In genomic region chr13:27911499-27911898, GRCh38 we compare ENCODE assay signal across 31 cellular contexts. TPM values are rescaled to one million over a fixed set of nuclear protein-coding genes. Genes with fewer than 3 reads are reported as not detected.
"Had no signal": no experiment of that assay in that cellular context is flagged by ENCODE, and none has a peak within 500 bp of the region (broad histone marks: within the 10 kb centered on the region; RNA-seq: fewer than 3 reads in every experiment).

No MANE protein-coding gene starts in this region.

- ATAC-seq: activated CD8-positive, alpha-beta memory T cell treated with anti-CD3 and anti-CD28 coated beads, Interleukin-2, amount 10 ng/mL, durations not matched to agents 7 days and 5 days; activated CD8-positive, alpha-beta T cell treated with anti-CD3 and anti-CD28 coated beads, Interleukin-2, amount 10 ng/mL, durations not matched to agents 7 days and 5 days; activated naive CD8-positive, alpha-beta T cell treated with anti-CD3 and anti-CD28 coated beads, Interleukin-2, amount 50 U/mL, for 24 hours had no signal

- H3K4me3 ChIP-seq: ascending aorta, breast epithelium had no signal

- H3K27ac ChIP-seq: ascending aorta, brain microvascular endothelial cell, breast epithelium had no signal

- H3K36me3 ChIP-seq: ascending aorta, brain microvascular endothelial cell, breast epithelium had no signal

- H3K9me3 ChIP-seq: ascending aorta, breast epithelium had no signal

- H3K27me3 ChIP-seq: ascending aorta had no signal

- H3K4me1 ChIP-seq: ascending aorta, breast epithelium had no signal

- FAIRE-seq: TTC549 had no signal

- DNase-seq: activated B cell treated with CpG ODN at 0.5 μM for 24 hours; activated CD4-positive, alpha-beta memory T cell treated with anti-CD3 and anti-CD28 coated beads, Interleukin-2, amount 10 ng/mL, durations not matched to agents 7 days and 5 days; activated CD4-positive, alpha-beta T cell treated with anti-CD3 and anti-CD28 coated beads for 4 hours; activated CD4-positive, alpha-beta T cell treated with anti-CD3 and anti-CD28 coated beads, Interleukin-2, amount 10 ng/mL, durations not matched to agents 7 days and 5 days; activated CD4-positive, alpha-beta T cell treated with anti-CD3 and anti-CD28 coated beads, Interleukin-2, amount 50 U/mL, for 48 hours; activated CD4-positive, CD25-positive, alpha-beta regulatory T cell treated with anti-CD3 and anti-CD28 coated beads, Interleukin-2, amount 50 U/mL, for 72 hours; activated CD8-positive, alpha-beta memory T cell treated with anti-CD3 and anti-CD28 coated beads for 24 hours; activated CD8-positive, alpha-beta memory T cell treated with anti-CD3 and anti-CD28 coated beads, Interleukin-2, amount 10 ng/mL, durations not matched to agents 7 days and 5 days; activated CD8-positive, alpha-beta memory T cell treated with anti-CD3 and anti-CD28 coated beads, Interleukin-2, amount 50 U/mL, for 48 hours; activated CD8-positive, alpha-beta T cell treated with anti-CD3 and anti-CD28 coated beads, Interleukin-2, amount 10 ng/mL, durations not matched to agents 7 days and 5 days; activated effector memory CD4-positive, alpha-beta T cell treated with Interleukin-2 at 50 U/mL for 16 hours; activated gamma-delta T cell; activated naive CD4-positive, alpha-beta T cell treated with anti-CD3 and anti-CD28 coated beads, Interleukin-2, amount 10 ng/mL, durations not matched to agents 7 days and 5 days; activated naive CD4-positive, alpha-beta T cell treated with Interleukin-2 at 50 U/mL for 16 hours; activated naive CD8-positive, alpha-beta T cell treated with anti-CD3 and anti-CD28 coated beads, Interleukin-2, amount 10 ng/mL, durations not matched to agents 7 days and 5 days; activated naive CD8-positive, alpha-beta T cell treated with anti-CD3 and anti-CD28 coated beads, Interleukin-2, amount 50 U/mL, for 24 hours; activated T-cell treated with anti-CD3 and anti-CD28 coated beads, Interleukin-2, amount 50 U/mL, for 24 hours; activated T-cell treated with anti-CD3 and anti-CD28 coated beads, Interleukin-2, amount 50 U/mL, for 48 hours; amygdala; anterior cingulate cortex; brain microvascular endothelial cell; central memory CD4-positive, alpha-beta T cell; SW 1271; T-helper 1 cell; T-helper 2 cell; T-helper 9 cell had no signal

RNA-seq across cellular contexts. Expression of gene PDX1, which starts 8.3 kb away (rescaled TPM):
- total RNA-seq: activated B cell treated with CpG ODN at 0.5 μM for 24 hours; activated CD4-positive, alpha-beta memory T cell treated with anti-CD3 and anti-CD28 coated beads, Interleukin-2, amount 10 ng/mL, durations not matched to agents 7 days and 5 days; activated CD4-positive, alpha-beta T cell treated with anti-CD3 and anti-CD28 coated beads, Interleukin-2, amount 10 ng/mL, durations not matched to agents 7 days and 5 days; activated CD8-positive, alpha-beta memory T cell treated with anti-CD3 and anti-CD28 coated beads, Interleukin-2, amount 10 ng/mL, durations not matched to agents 7 days and 5 days; activated CD8-positive, alpha-beta T cell treated with anti-CD3 and anti-CD28 coated beads, Interleukin-2, amount 10 ng/mL, durations not matched to agents 7 days and 5 days; activated naive CD8-positive, alpha-beta T cell treated with anti-CD3 and anti-CD28 coated beads, Interleukin-2, amount 10 ng/mL, durations not matched to agents 7 days and 5 days; activated T-helper 2 cell treated with anti-CD3 and anti-CD28 coated beads, Interferon-gamma antibody, Interleukin-2, Interleukin-4, amounts not matched to agents 10 μg/mL and 5 μg/mL and 100 μg/mL, durations not matched to agents 14 hours and 24 hours and 36 hours; ascending aorta; breast epithelium; cardiac septum had no signal

RNA-seq across cellular contexts. Expression of gene CDX2, which starts 57.6 kb away (rescaled TPM):
- total RNA-seq: activated B cell treated with CpG ODN at 0.5 μM for 24 hours; activated CD4-positive, alpha-beta memory T cell treated with anti-CD3 and anti-CD28 coated beads, Interleukin-2, amount 10 ng/mL, durations not matched to agents 7 days and 5 days; activated CD4-positive, alpha-beta T cell treated with anti-CD3 and anti-CD28 coated beads, Interleukin-2, amount 10 ng/mL, durations not matched to agents 7 days and 5 days; activated CD8-positive, alpha-beta memory T cell treated with anti-CD3 and anti-CD28 coated beads, Interleukin-2, amount 10 ng/mL, durations not matched to agents 7 days and 5 days; activated CD8-positive, alpha-beta T cell treated with anti-CD3 and anti-CD28 coated beads, Interleukin-2, amount 10 ng/mL, durations not matched to agents 7 days and 5 days; activated naive CD8-positive, alpha-beta T cell treated with anti-CD3 and anti-CD28 coated beads, Interleukin-2, amount 10 ng/mL, durations not matched to agents 7 days and 5 days; activated T-helper 2 cell treated with anti-CD3 and anti-CD28 coated beads, Interferon-gamma antibody, Interleukin-2, Interleukin-4, amounts not matched to agents 10 μg/mL and 5 μg/mL and 100 μg/mL, durations not matched to agents 14 hours and 24 hours and 36 hours; ascending aorta; cardiac septum had no signal
